ENCODE assay signal across 14 cellular contexts in genomic region chrX:40380649-40381488, GRCh38.
DNase-seq lines count a peak whose midpoint lies in the region; ATAC-seq and TF ChIP-seq lines count a peak whose summit lies in the region.
"Had no signal": no experiment of that assay in that cellular context is flagged by ENCODE, and none has a peak within 500 bp of the region (broad histone marks: within the 10 kb centered on the region; RNA-seq: fewer than 3 reads in every experiment).

No MANE protein-coding gene starts in this region.

- H3K27ac ChIP-seq in A673 (ENCODE audit: low read depth, low read length, poor library complexity, severe bottlenecking) (no peak overlapping the region), SJCRH30 (no peak overlapping the region)
- H3K27ac ChIP-seq: gastrocnemius medialis had no signal

- H3K9me3 Mint-ChIP-seq in stimulated activated naive CD8-positive, alpha-beta T cell treated with anti-CD3 and anti-CD28 coated beads, Interleukin-15, amount 100 ng/mL, for 72 hours, result no peaks in the 10 kb centered on the region
- peaks cover 0 to 6% (median 0%) of the 10 kb centered on the region in 9 donors for H3K9me3 Mint-ChIP-seq in naive thymus-derived CD8-positive, alpha-beta T cell

- H3K27me3 Mint-ChIP-seq in stimulated activated naive CD8-positive, alpha-beta T cell treated with anti-CD3 and anti-CD28 coated beads, Interleukin-15, amount 100 ng/mL, for 72 hours, result no peaks in the 10 kb centered on the region
- H3K27me3 Mint-ChIP-seq in naive thymus-derived CD8-positive, alpha-beta T cell, result no peaks in the 10 kb centered on the region

- no TSS peak for BruUV-seq in A673 (replicated peaks; lab: Mats Ljungman, UMichigan)

- no peak overlapping the region for H3K4me3 Mint-ChIP-seq in stimulated activated naive CD8-positive, alpha-beta T cell treated with anti-CD3 and anti-CD28 coated beads, Interleukin-15, amount 100 ng/mL, for 72 hours
- H3K4me3 Mint-ChIP-seq in naive thymus-derived CD8-positive, alpha-beta T cell, result no peak overlapping the region

- H3K4me1 Mint-ChIP-seq in stimulated activated naive CD8-positive, alpha-beta T cell treated with anti-CD3 and anti-CD28 coated beads, Interleukin-15, amount 100 ng/mL, for 72 hours, result no peaks in the 10 kb centered on the region
- H3K4me1 Mint-ChIP-seq in naive thymus-derived CD8-positive, alpha-beta T cell, result no peaks in the 10 kb centered on the region

- H3K4me3 ChIP-seq in A673 (ENCODE audit: low read depth, low read length, poor library complexity, severe bottlenecking) (no peak overlapping the region), SJCRH30 (no peak overlapping the region)
- H3K4me3 ChIP-seq: gastrocnemius medialis, GM12878 had no signal

- H3K4me1 ChIP-seq in A673 (ENCODE audit: insufficient read depth, low read length, poor library complexity, severe bottlenecking), result no peaks in the 10 kb centered on the region
- no peaks in the 10 kb centered on the region for H3K4me1 ChIP-seq in SJCRH30
- H3K4me1 ChIP-seq: gastrocnemius medialis had no signal

- POLR2A ChIA-PET in A673 (lab: Charles Lee; ENCODE audit: low non-redundant PET), result no interaction called here
- POLR2A ChIA-PET in naive thymus-derived CD8-positive, alpha-beta T cell (lab: Charles Lee), result no interaction called here

- TF ChIP-seq CTCF in A673 (conservative IDR thresholded peaks at IDR 0.05; ENCODE audit: low read depth, low read length), result no peak

- H3K9me3 ChIP-seq in A673 (ENCODE audit: low read depth, low read length, poor library complexity, severe bottlenecking) (no peaks in the 10 kb centered on the region), SJCRH30 (replicated peaks) (no peaks in the 10 kb centered on the region)
- H3K9me3 ChIP-seq: gastrocnemius medialis had no signal

- H3K27me3 ChIP-seq in A673 (replicated peaks; ENCODE audit: insufficient read depth, low read depth, low read length, poor library complexity), result no peaks in the 10 kb centered on the region
- no peaks in the 10 kb centered on the region for H3K27me3 ChIP-seq in SJCRH30

- CTCF ChIA-PET in A673 (lab: Charles Lee), result no interaction called here

- intact Hi-C loops in A673 (cut with micrococcal nuclease; ENCODE audit: unreplicated experiment), result no loop called here

- ATAC-seq in stimulated activated naive CD8-positive, alpha-beta T cell treated with anti-CD3 and anti-CD28 coated beads, Interleukin-15, amount 100 ng/mL, for 72 hours, result no peak
- no peak for ATAC-seq in naive thymus-derived CD8-positive, alpha-beta T cell
- ATAC-seq in HG02678 (IDR thresholded peaks at IDR 0.05; ENCODE audit: unreplicated experiment), result no peak
- ATAC-seq: gastrocnemius medialis, GM12878 had no signal

- H3K36me3 ChIP-seq in A673 (ENCODE audit: insufficient read depth, low read length, poor library complexity, severe bottlenecking) (no peaks in the 10 kb centered on the region), SJCRH30 (no peaks in the 10 kb centered on the region)
- H3K36me3 ChIP-seq: gastrocnemius medialis had no signal

- no peaks in the 10 kb centered on the region for H3K36me3 Mint-ChIP-seq in naive thymus-derived CD8-positive, alpha-beta T cell

- DNase-seq in A673 (ENCODE audit: low spot score) (peak; percentile 3), GF-D8 (lab: John Stamatoyannopoulos, UW) (peak; percentile 30), SJCRH30 (peak; percentile 4 to 19), iPS-NIHi11 (ENCODE audit: low spot score) (peak; percentile 16), NCI-H2171 treated with DMSO at 0.1 percent for 48 hours (lab: John Stamatoyannopoulos, UW) (no peak)
- no peak for DNase-seq in stimulated activated naive CD8-positive, alpha-beta T cell treated with anti-CD3 and anti-CD28 coated beads, Interleukin-15, amount 100 ng/mL, for 72 hours
- DNase-seq in naive thymus-derived CD8-positive, alpha-beta T cell, result no peak
- DNase-seq: activated CD8-positive, alpha-beta memory T cell treated with anti-CD3 and anti-CD28 coated beads, Interleukin-2, amount 50 U/mL, for 4 hours; activated naive CD4-positive, alpha-beta T cell treated with anti-CD3 and anti-CD28 coated beads, Interleukin-2, amount 50 U/mL, for 16 hours; AML-193; stimulated activated CD4-positive, alpha-beta T cell treated with anti-CD3 and anti-CD28 coated beads, Interleukin-2, amount 100 ng/mL, for 24 hours had no signal

- H3K27ac Mint-ChIP-seq in stimulated activated naive CD8-positive, alpha-beta T cell treated with anti-CD3 and anti-CD28 coated beads, Interleukin-15, amount 100 ng/mL, for 72 hours, result no peak overlapping the region
- H3K27ac Mint-ChIP-seq in naive thymus-derived CD8-positive, alpha-beta T cell, result no peak overlapping the region

Comparison
In these comparisons a context has a peak if more than half of its experiments do, and no peak if none do; other contexts are left out.
1. DNase-seq: peak in A673 (single experiment), GF-D8 (single experiment), SJCRH30 (2 of 2) and iPS-NIHi11 (single experiment); none in NCI-H2171 treated with DMSO at 0.1 percent for 48 hours (single experiment), stimulated activated naive CD8-positive, alpha-beta T cell treated with anti-CD3 and anti-CD28 coated beads, Interleukin-15, amount 100 ng/mL, for 72 hours (0 of 2) and naive thymus-derived CD8-positive, alpha-beta T cell (0 of 10).